1 cellular context compared by ENCODE assay signal in genomic region chr19:10454267-10454666, GRCh38.
TF ChIP-seq lines count a peak whose summit lies in the region.

No MANE protein-coding gene starts in this region.

TF ChIP-seq in SK-N-SH treated with all-trans-retinoic acid at 6 μM for 48 hours, 23 proteins besides CTCF, POLR2A, EP300 and RAD21 (continued from another document):
- TF ChIP-seq POU6F1 (CRISPR knock-in tag; IDR thresholded peaks at IDR 0.05; ENCODE audit: borderline replicate concordance, low read depth) (no peak), OSR1 (CRISPR knock-in tag; IDR thresholded peaks at IDR 0.05) (no peak), ESRRG (CRISPR knock-in tag; IDR thresholded peaks at IDR 0.05) (no peak), ARNTL (CRISPR knock-in tag; IDR thresholded peaks at IDR 0.05; ENCODE audit: borderline replicate concordance, low read depth) (no peak), PPARA (CRISPR knock-in tag; IDR thresholded peaks at IDR 0.05; ENCODE audit: borderline replicate concordance) (no peak), ZNF565 (CRISPR knock-in tag; conservative IDR thresholded peaks at IDR 0.05; ENCODE audit: low read depth) (no peak), GLIS3 (CRISPR knock-in tag; IDR thresholded peaks at IDR 0.05) (no peak)
